In genomic region chr3:134677196-134677986, GRCh38 we compare ENCODE assay signal across 10 cellular contexts. TPM values are rescaled to one million over a fixed set of nuclear protein-coding genes. Genes with fewer than 3 reads are reported as not detected.
DNase-seq lines count a peak whose midpoint lies in the region; ATAC-seq and TF ChIP-seq lines count a peak whose summit lies in the region.
"Had no signal": no experiment of that assay in that cellular context is flagged by ENCODE, and none has a peak within 500 bp of the region (broad histone marks: within the 10 kb centered on the region; RNA-seq: fewer than 3 reads in every experiment).

No MANE protein-coding gene starts in this region.

- H3K27ac ChIP-seq in HL-60 (replicated peaks): no peak overlapping the region
- H3K27ac ChIP-seq: suprapubic skin had no signal

- ATAC-seq in GM18519 (IDR thresholded peaks at IDR 0.05; ENCODE audit: low FRiP score, unreplicated experiment): no peak
- ATAC-seq in effector memory CD8-positive, alpha-beta T cell (replicated peaks): no peak

- H3K4me3 ChIP-seq in HL-60 (replicated peaks; ENCODE audit: insufficient read depth, low read length): no peak overlapping the region
- H3K4me3 ChIP-seq: suprapubic skin had no signal

- H3K4me1 Mint-ChIP-seq in brain: peaks cover 20% of the 10 kb centered on the region
- no peaks in the 10 kb centered on the region for H3K4me1 Mint-ChIP-seq in effector memory CD8-positive, alpha-beta T cell (ENCODE audit: low read depth in 2 of 2)

- DNase-seq in Daoy (ENCODE audit: low read depth): peak; percentile 40
- DNase-seq in HL-60 (ENCODE audit: low read depth in 1 of 2, low spot score in 1 of 2): peak in 1 of 2 experiments; percentile 27
- peak; percentile 16 to 24 for DNase-seq in lung microvascular endothelial cell (ENCODE audit: low read depth in 2 of 2)
- no peak for DNase-seq in effector memory CD8-positive, alpha-beta T cell
- no peak for DNase-seq in NCI-H2081 (lab: John Stamatoyannopoulos, UW)
- DNase-seq in NCI-H1694 (lab: John Stamatoyannopoulos, UW): no peak

- peaks cover 13% of the 10 kb centered on the region for H3K27me3 Mint-ChIP-seq in brain
- H3K27me3 Mint-ChIP-seq in effector memory CD8-positive, alpha-beta T cell: peaks cover 24 to 31% of the 10 kb centered on the region in 2 donors

- H3K27ac Mint-ChIP-seq in brain: peak overlapping the region in 1 of 5 experiments; percentile 26
- no peak overlapping the region for H3K27ac Mint-ChIP-seq in effector memory CD8-positive, alpha-beta T cell
- H3K27ac Mint-ChIP-seq: memory B cell had no signal

- H3K36me3 Mint-ChIP-seq in brain: peaks cover 14% of the 10 kb centered on the region
- no peaks in the 10 kb centered on the region for H3K36me3 Mint-ChIP-seq in effector memory CD8-positive, alpha-beta T cell (ENCODE audit: insufficient read depth)

- TF ChIP-seq CTCF in HL-60 (IDR thresholded peaks at IDR 0.05; ENCODE audit: insufficient read depth, low read length) (peak; percentile 17), brain (conservative IDR thresholded peaks at IDR 0.05) (peak; percentile 31 to 39)

- peaks cover 6 to 40% (median 36%) of the 10 kb centered on the region in 5 experiments for H3K9me3 Mint-ChIP-seq in brain
- H3K9me3 Mint-ChIP-seq in effector memory CD8-positive, alpha-beta T cell: peaks cover 20 to 32% of the 10 kb centered on the region in 2 donors

- no peaks in the 10 kb centered on the region for H3K27me3 ChIP-seq in HL-60 (ENCODE audit: insufficient read depth, poor library complexity, severe bottlenecking)
- H3K27me3 ChIP-seq: suprapubic skin had no signal

- H3K4me3 Mint-ChIP-seq in brain: no peak overlapping the region
- H3K4me3 Mint-ChIP-seq in effector memory CD8-positive, alpha-beta T cell: no peak overlapping the region
- H3K4me3 Mint-ChIP-seq: memory B cell had no signal

RNA-seq across cellular contexts. Expression of gene KY, which starts 26.6 kb away (rescaled TPM):
- total RNA-seq in Daoy (2014; rRNA removed; shearing (Covaris generic)): 1.5 and 2.6 TPM in 2 replicates
- polyA plus RNA-seq in brain (ENCODE audit: insufficient read depth, low read depth, low replicate concordance): 0.44 TPM
- total RNA-seq in lung microvascular endothelial cell: not detected in 2 replicates

Comparison
In these comparisons a context has a peak if more than half of its experiments do, and no peak if none do; other contexts are left out.
1. DNase-seq: peak in Daoy (single experiment) and lung microvascular endothelial cell (2 of 2); none in effector memory CD8-positive, alpha-beta T cell (0 of 3), NCI-H2081 (0 of 2) and NCI-H1694 (single experiment).